Comparison of ENCODE assay signal across 9 cellular contexts in genomic region chr6:111824608-111825337, GRCh38. TPM values are rescaled to one million over a fixed set of nuclear protein-coding genes. Genes with fewer than 3 reads are reported as not detected.
DNase-seq lines count a peak whose midpoint lies in the region; ATAC-seq lines count a peak whose summit lies in the region.
"Had no signal": no experiment of that assay in that cellular context is flagged by ENCODE, and none has a peak within 500 bp of the region (broad histone marks: within the 10 kb centered on the region; RNA-seq: fewer than 3 reads in every experiment).

No MANE protein-coding gene starts in this region.

- H3K27me3 Mint-ChIP-seq in activated T-cell treated with anti-CD3 and anti-CD28 coated beads, Interleukin-2, amount 50 U/mL, for 72 hours (ENCODE audit: low read depth), result no peaks in the 10 kb centered on the region

- DNase-seq in activated T-cell treated with anti-CD3 and anti-CD28 coated beads, Interleukin-2, amount 50 U/mL, for 72 hours, result no peak
- DNase-seq in HPDE6-E6E7 (ENCODE audit: extremely low spot score), result no peak
- no peak for DNase-seq in NCI-H146 treated with DMSO at 0.1 percent for 48 hours (lab: John Stamatoyannopoulos, UW; ENCODE audit: unreplicated experiment)
- no peak for DNase-seq in SIG-M5 treated with dmso at 0.1 percent for 504 hours (lab: John Stamatoyannopoulos, UW; ENCODE audit: unreplicated experiment)
- DNase-seq in stimulated activated CD4-positive, alpha-beta T cell treated with anti-CD3 and anti-CD28 coated beads, Interleukin-4, amount 100 ng/mL, for 4 hours, result no peak

- H3K27ac Mint-ChIP-seq in activated T-cell treated with anti-CD3 and anti-CD28 coated beads, Interleukin-2, amount 50 U/mL, for 72 hours, result peak overlapping the region; percentile 71

- peaks cover 5 to 17% of the 10 kb centered on the region in 2 donors for H3K36me3 Mint-ChIP-seq in activated T-cell treated with anti-CD3 and anti-CD28 coated beads, Interleukin-2, amount 50 U/mL, for 72 hours (ENCODE audit: insufficient read depth in 2 of 2)

- no peak overlapping the region for H3K4me3 ChIP-seq in skin epidermis
- H3K4me3 ChIP-seq: prostate gland had no signal

- peak overlapping the region; percentile 48 to 71 for H3K4me3 Mint-ChIP-seq in activated T-cell treated with anti-CD3 and anti-CD28 coated beads, Interleukin-2, amount 50 U/mL, for 72 hours

- ATAC-seq in GM19043 (IDR thresholded peaks at IDR 0.05; ENCODE audit: low read depth, unreplicated experiment) (peak; percentile 86), HG02852 (IDR thresholded peaks at IDR 0.05; ENCODE audit: unreplicated experiment) (peak; percentile 90)
- ATAC-seq in activated T-cell treated with anti-CD3 and anti-CD28 coated beads, Interleukin-2, amount 50 U/mL, for 72 hours (replicated peaks in 1 of 2), result peak; percentile 84 to 85

- H3K9me3 Mint-ChIP-seq in activated T-cell treated with anti-CD3 and anti-CD28 coated beads, Interleukin-2, amount 50 U/mL, for 72 hours, result no peaks in the 10 kb centered on the region

- peaks cover 85% of the 10 kb centered on the region for H3K4me1 Mint-ChIP-seq in activated T-cell treated with anti-CD3 and anti-CD28 coated beads, Interleukin-2, amount 50 U/mL, for 72 hours (ENCODE audit: low read depth)

- H3K27ac ChIP-seq in skin epidermis, result peak overlapping the region in 11 of 21 experiments; percentile 5 to 72 (median 49)

RNA-seq across cellular contexts. Expression of gene FYN, which starts 48.5 kb away (rescaled TPM):
- total RNA-seq in activated T-cell treated with anti-CD3 and anti-CD28 coated beads, Interleukin-2, amount 50 U/mL, for 72 hours, result 100 to 1,000 TPM; 504 to 505 TPM
